In the genomic region with DNA sequence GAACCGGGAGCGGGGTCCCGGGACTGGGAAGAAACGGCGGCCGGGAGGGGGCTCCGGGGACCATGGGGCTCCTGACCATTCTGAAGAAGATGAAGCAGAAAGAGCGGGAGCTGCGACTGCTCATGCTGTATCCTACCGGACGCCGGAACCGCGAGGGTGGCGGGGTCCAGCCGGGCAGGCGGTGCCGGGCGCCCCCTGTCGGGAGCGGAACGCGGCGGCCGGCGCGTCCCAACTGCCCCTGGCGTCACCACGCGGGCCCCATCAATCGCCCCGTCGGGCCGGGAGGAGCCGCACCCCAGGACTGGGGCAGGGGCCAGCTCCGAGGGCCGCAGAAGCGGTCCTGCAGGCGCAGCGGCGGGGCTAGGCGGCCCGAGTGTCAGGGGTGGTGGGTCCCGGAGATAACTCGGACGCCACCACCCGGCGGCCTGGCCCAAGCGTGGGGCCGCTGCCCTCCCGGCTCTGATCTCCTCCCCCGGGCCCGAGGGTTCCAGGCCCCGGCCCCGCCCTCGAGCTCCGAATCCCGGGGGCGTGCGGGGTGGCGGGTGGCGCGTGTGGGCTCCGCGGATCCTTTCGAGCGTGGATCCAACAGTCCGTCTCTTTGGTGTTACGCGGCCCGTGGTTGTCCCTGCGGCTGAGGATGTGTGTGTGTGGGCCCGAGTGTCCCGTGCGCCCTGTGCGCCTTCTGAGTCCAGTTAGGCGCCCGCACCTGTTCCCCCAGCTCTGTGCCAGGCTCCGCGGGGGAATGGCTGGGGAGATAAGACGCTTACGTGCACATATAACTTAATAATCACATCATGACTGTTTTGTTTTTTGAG, we compare ENCODE assay signal across 8 cellular contexts. TPM values are rescaled to one million over a fixed set of nuclear protein-coding genes. Genes with fewer than 3 reads are reported as not detected.
DNase-seq lines count a peak whose midpoint lies in the region; ATAC-seq and TF ChIP-seq lines count a peak whose summit lies in the region.

A gene (plus strand): TSS at position 15 of the 815 bp plus-strand sequence. CDS start 48 bp downstream, at position 63.

- peak within 1 kb of the TSS; percentile 99 for H3K27ac Mint-ChIP-seq in progenitor cell of endocrine pancreas

- 3% methylated on average over 6 of the region's 82 CpGs; no CpG with 5 or more reads in 1 of the 2 donors for WGBS in gastroesophageal sphincter (ENCODE audit: low coverage in 1 of 2), 2 donors

- TF ChIP-seq EP300 in gastroesophageal sphincter (IDR thresholded peaks at IDR 0.05): no peak

- POLR2A ChIA-PET in AG04450 (lab: Yijun Ruan, JAX): interaction anchor here (0.6 to 1.1 kb wide), 6 partner anchors 26 to 380 kb away, joined by 3 to 4 read pairs (median 3); a partner anchor contains a TSS

- H3K4me3 ChIP-seq in AG04450 (ENCODE audit: low read depth, low read length) (peak within 1 kb of the TSS; percentile 86), gastroesophageal sphincter (peak within 1 kb of the TSS; percentile 55 to 68)

- H3K4me1 Mint-ChIP-seq in progenitor cell of endocrine pancreas (ENCODE audit: low read depth): peaks cover 5% of the 10 kb centered on the region

- no peaks in the 10 kb centered on the region for H3K27me3 Mint-ChIP-seq in progenitor cell of endocrine pancreas

- peaks cover 0 to 19% of the 10 kb centered on the region in 2 donors for H3K36me3 ChIP-seq in gastroesophageal sphincter

- DNase-seq in AG04450 (ENCODE audit: low read depth, low spot score): no peak
- DNase-seq in NOMO-1 treated with DMSO at 0.1 percent for 48 hours (lab: John Stamatoyannopoulos, UW; ENCODE audit: unreplicated experiment): peak; percentile 74
- peak; percentile 34 for DNase-seq in activated T-helper 9 cell treated with anti-CD3 and anti-CD28 coated beads, Interleukin-2, amount 50 U/mL, for 16 hours (ENCODE audit: low read depth)
- peak; percentile 87 for DNase-seq in progenitor cell of endocrine pancreas (ENCODE audit: low spot score, unreplicated experiment)
- no peak for DNase-seq in NCI-H524 treated with DMSO at 0.1 percent for 48 hours (lab: John Stamatoyannopoulos, UW)

- no peaks in the 10 kb centered on the region for H3K9me3 Mint-ChIP-seq in progenitor cell of endocrine pancreas (ENCODE audit: low read depth)

- CTCF ChIA-PET in AG04450 (lab: Charles Lee): interaction anchor here (0.5 to 3.3 kb wide), 23 partner anchors 12 to 227 kb away, joined by 3 to 23 read pairs (median 4); a partner anchor contains a TSS

- ATAC-seq in GM18498 (IDR thresholded peaks at IDR 0.05; ENCODE audit: unreplicated experiment): peak; percentile 72
- peak; percentile 63 for ATAC-seq in HG02840 (IDR thresholded peaks at IDR 0.05; ENCODE audit: low FRiP score, unreplicated experiment)
- ATAC-seq in gastroesophageal sphincter: peak; percentile 86

- H3K27ac ChIP-seq in AG04450 (ENCODE audit: low read depth, low read length) (peak within 1 kb of the TSS; percentile 99), gastroesophageal sphincter (peak within 1 kb of the TSS; percentile 94 to 100 (median 98))

- H3K4me3 Mint-ChIP-seq in progenitor cell of endocrine pancreas (ENCODE audit: low read depth): peak within 1 kb of the TSS; percentile 82

- H3K4me1 ChIP-seq in gastroesophageal sphincter: peaks cover 0 to 41% (median 10%) of the 10 kb centered on the region in 3 donors

- TF ChIP-seq POLR2A in gastroesophageal sphincter (IDR thresholded peaks at IDR 0.05): peak; percentile 41 to 59

- H3K36me3 Mint-ChIP-seq in progenitor cell of endocrine pancreas (ENCODE audit: insufficient read depth): peaks cover 7% of the 10 kb centered on the region

- H3K9me3 ChIP-seq in AG04450 (ENCODE audit: control insufficient read depth, insufficient read depth, low read length) (no peaks in the 10 kb centered on the region; the same call in 1 of the 2 replicates), gastroesophageal sphincter (no peaks in the 10 kb centered on the region)

- H3K27me3 ChIP-seq in AG04450 (ENCODE audit: control insufficient read depth, insufficient read depth, low read length) (no peaks in the 10 kb centered on the region), gastroesophageal sphincter (no peaks in the 10 kb centered on the region)

- peak; percentile 52 for TF ChIP-seq CTCF in AG04450 (IDR thresholded peaks at IDR 0.05; ENCODE audit: low read depth, low read length)
- TF ChIP-seq CTCF in gastroesophageal sphincter (IDR thresholded peaks at IDR 0.05): peak in 3 of 4 experiments; percentile 86 to 94 (median 94)
- peak; percentile 82 for TF ChIP-seq CTCF in progenitor cell of endocrine pancreas (IDR thresholded peaks at IDR 0.05; ENCODE audit: unreplicated experiment)

RNA-seq across cellular contexts. Expression of the gene that starts here (rescaled TPM):
- polyA plus RNA-seq in AG04450 (2011; rRNA removed): 60.7 and 76.5 TPM in 2 replicates
- polyA minus RNA-seq in AG04450 (2011; rRNA and poly(A)+ RNA removed): 23.3 and 24.2 TPM in 2 replicates
- total RNA-seq in gastroesophageal sphincter (100 to 1,000 TPM; 158 to 220 (median 179) TPM), progenitor cell of endocrine pancreas (95.2 and 96.7 TPM in 2 replicates)

Comparison
In these comparisons a context has a peak if more than half of its experiments do, and no peak if none do; other contexts are left out.
1. DNase-seq: peak in NOMO-1 treated with DMSO at 0.1 percent for 48 hours (single experiment), activated T-helper 9 cell treated with anti-CD3 and anti-CD28 coated beads, Interleukin-2, amount 50 U/mL, for 16 hours (single experiment) and progenitor cell of endocrine pancreas (single experiment); none in AG04450 (single experiment) and NCI-H524 treated with DMSO at 0.1 percent for 48 hours (single experiment).
2. Peak in every context shown above with its lines, with median percentiles within 50 percentile points of each other: CTCF ChIP-seq and ATAC-seq.